1 cellular context compared by ENCODE assay signal in genomic region chr20:47233333-47234188, GRCh38.
TF ChIP-seq lines count a peak whose summit lies in the region.

No MANE protein-coding gene starts in this region.

TF ChIP-seq in HepG2, 621 proteins besides CTCF, POLR2A, EP300 and RAD21 (continued from another document and continues in another):
- TF ChIP-seq HNF1B (CRISPR knock-in tag; IDR thresholded peaks at IDR 0.05), result peak; percentile 85
- peak; percentile 93; the same call in 1 of the 2 replicates for TF ChIP-seq ZNF646 (CRISPR knock-in tag; IDR thresholded peaks at IDR 0.05)
- 0 out of 2 replicates have a peak, but pooled peaks have one; percentile 19 for TF ChIP-seq SMC3 (IDR thresholded peaks at IDR 0.05; ENCODE audit: low read length)
- peak; percentile 76; the same call in 1 of the 2 replicates for TF ChIP-seq HHEX (CRISPR knock-in tag; IDR thresholded peaks at IDR 0.05)
- peak; percentile 79 for TF ChIP-seq SIX4 (CRISPR knock-in tag; IDR thresholded peaks at IDR 0.05)
- TF ChIP-seq ZFP90 (CRISPR knock-in tag; IDR thresholded peaks at IDR 0.05; ENCODE audit: borderline replicate concordance), result no peak
- TF ChIP-seq TMF1 (CRISPR knock-in tag; IDR thresholded peaks at IDR 0.05; ENCODE audit: low read depth), result peak; percentile 43; the same call in 1 of the 2 replicates
- TF ChIP-seq ZNF224 (CRISPR knock-in tag; IDR thresholded peaks at IDR 0.05), result no peak
- TF ChIP-seq TAF15 (IDR thresholded peaks at IDR 0.05; ENCODE audit: low read depth, low read length, poor library complexity, severe bottlenecking), result no peak
- TF ChIP-seq UBTF (CRISPR knock-in tag; IDR thresholded peaks at IDR 0.05), result no peak; the same call in none of the 2 replicates
- no peak for TF ChIP-seq MLXIP (CRISPR knock-in tag; IDR thresholded peaks at IDR 0.05; ENCODE audit: borderline replicate concordance)
- peak; percentile 89; the same call in 1 of the 2 replicates for TF ChIP-seq ZNF337 (CRISPR knock-in tag; IDR thresholded peaks at IDR 0.05; ENCODE audit: borderline replicate concordance, low read depth)
- peak; percentile 98 for TF ChIP-seq THRA (CRISPR knock-in tag; IDR thresholded peaks at IDR 0.05; ENCODE audit: borderline replicate concordance)
- no peak for TF ChIP-seq ZFYVE20 (CRISPR knock-in tag; IDR thresholded peaks at IDR 0.05; ENCODE audit: borderline replicate concordance, low read depth)
- TF ChIP-seq DPF2 (CRISPR knock-in tag; IDR thresholded peaks at IDR 0.05; ENCODE audit: borderline replicate concordance, low read depth), result peak; percentile 85
- no peak for TF ChIP-seq ZNF598 (CRISPR knock-in tag; IDR thresholded peaks at IDR 0.05; ENCODE audit: borderline replicate concordance)
- no peak for TF ChIP-seq HES4 (CRISPR knock-in tag; IDR thresholded peaks at IDR 0.05; ENCODE audit: borderline replicate concordance)
- 0 out of 2 replicates have a peak, but pooled peaks have one; percentile 19 for TF ChIP-seq NFE2 (CRISPR knock-in tag; IDR thresholded peaks at IDR 0.05)
- TF ChIP-seq, protein P1, sequence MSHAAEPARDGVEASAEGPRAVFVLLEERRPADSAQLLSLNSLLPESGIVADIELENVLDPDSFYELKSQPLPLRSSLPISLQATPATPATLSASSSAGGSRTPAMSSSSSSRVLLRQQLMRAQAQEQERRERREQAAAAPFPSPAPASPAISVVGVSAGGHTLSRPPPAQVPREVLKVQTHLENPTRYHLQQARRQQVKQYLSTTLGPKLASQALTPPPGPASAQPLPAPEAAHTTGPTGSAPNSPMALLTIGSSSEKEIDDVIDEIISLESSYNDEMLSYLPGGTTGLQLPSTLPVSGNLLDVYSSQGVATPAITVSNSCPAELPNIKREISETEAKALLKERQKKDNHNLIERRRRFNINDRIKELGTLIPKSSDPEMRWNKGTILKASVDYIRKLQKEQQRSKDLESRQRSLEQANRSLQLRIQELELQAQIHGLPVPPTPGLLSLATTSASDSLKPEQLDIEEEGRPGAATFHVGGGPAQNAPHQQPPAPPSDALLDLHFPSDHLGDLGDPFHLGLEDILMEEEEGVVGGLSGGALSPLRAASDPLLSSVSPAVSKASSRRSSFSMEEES (CRISPR knock-in tag; IDR thresholded peaks at IDR 0.05), result peak; percentile 99
- TF ChIP-seq, protein P2, sequence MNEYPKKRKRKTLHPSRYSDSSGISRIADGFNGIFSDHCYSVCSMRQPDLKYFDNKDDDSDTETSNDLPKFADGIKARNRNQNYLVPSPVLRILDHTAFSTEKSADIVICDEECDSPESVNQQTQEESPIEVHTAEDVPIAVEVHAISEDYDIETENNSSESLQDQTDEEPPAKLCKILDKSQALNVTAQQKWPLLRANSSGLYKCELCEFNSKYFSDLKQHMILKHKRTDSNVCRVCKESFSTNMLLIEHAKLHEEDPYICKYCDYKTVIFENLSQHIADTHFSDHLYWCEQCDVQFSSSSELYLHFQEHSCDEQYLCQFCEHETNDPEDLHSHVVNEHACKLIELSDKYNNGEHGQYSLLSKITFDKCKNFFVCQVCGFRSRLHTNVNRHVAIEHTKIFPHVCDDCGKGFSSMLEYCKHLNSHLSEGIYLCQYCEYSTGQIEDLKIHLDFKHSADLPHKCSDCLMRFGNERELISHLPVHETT (CRISPR knock-in tag; conservative IDR thresholded peaks at IDR 0.05), result no peak; the same call in 1 of the 2 replicates
- TF ChIP-seq ZNF383 (CRISPR knock-in tag; IDR thresholded peaks at IDR 0.05; ENCODE audit: borderline replicate concordance), result no peak; the same call in 1 of the 2 replicates
- TF ChIP-seq, protein P3, sequence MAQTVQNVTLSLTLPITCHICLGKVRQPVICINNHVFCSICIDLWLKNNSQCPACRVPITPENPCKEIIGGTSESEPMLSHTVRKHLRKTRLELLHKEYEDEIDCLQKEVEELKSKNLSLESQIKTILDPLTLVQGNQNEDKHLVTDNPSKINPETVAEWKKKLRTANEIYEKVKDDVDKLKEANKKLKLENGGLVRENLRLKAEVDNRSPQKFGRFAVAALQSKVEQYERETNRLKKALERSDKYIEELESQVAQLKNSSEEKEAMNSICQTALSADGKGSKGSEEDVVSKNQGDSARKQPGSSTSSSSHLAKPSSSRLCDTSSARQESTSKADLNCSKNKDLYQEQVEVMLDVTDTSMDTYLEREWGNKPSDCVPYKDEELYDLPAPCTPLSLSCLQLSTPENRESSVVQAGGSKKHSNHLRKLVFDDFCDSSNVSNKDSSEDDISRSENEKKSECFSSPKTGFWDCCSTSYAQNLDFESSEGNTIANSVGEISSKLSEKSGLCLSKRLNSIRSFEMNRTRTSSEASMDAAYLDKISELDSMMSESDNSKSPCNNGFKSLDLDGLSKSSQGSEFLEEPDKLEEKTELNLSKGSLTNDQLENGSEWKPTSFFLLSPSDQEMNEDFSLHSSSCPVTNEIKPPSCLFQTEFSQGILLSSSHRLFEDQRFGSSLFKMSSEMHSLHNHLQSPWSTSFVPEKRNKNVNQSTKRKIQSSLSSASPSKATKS (CRISPR knock-in tag; IDR thresholded peaks at IDR 0.05), result no peak
- TF ChIP-seq, protein P4, sequence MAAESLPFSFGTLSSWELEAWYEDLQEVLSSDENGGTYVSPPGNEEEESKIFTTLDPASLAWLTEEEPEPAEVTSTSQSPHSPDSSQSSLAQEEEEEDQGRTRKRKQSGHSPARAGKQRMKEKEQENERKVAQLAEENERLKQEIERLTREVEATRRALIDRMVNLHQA (CRISPR knock-in tag; IDR thresholded peaks at IDR 0.05), result no peak
- peak; percentile 79; the same call in 1 of the 2 replicates for TF ChIP-seq NR2C2 (CRISPR knock-in tag; IDR thresholded peaks at IDR 0.05; ENCODE audit: borderline replicate concordance)
- no peak for TF ChIP-seq RFX3 (CRISPR knock-in tag; IDR thresholded peaks at IDR 0.05)
- 0 out of 2 replicates have a peak, but pooled peaks have one; percentile 53 for TF ChIP-seq CSRNP1 (CRISPR knock-in tag; IDR thresholded peaks at IDR 0.05)
- TF ChIP-seq MEIS1 (CRISPR knock-in tag; IDR thresholded peaks at IDR 0.05; ENCODE audit: borderline replicate concordance), result no peak; the same call in 1 of the 2 replicates
- TF ChIP-seq ARID2 (CRISPR knock-in tag; IDR thresholded peaks at IDR 0.05; ENCODE audit: borderline replicate concordance), result no peak
- TF ChIP-seq ZNF780A (CRISPR knock-in tag; IDR thresholded peaks at IDR 0.05), result 0 out of 2 replicates have a peak, but pooled peaks have one; percentile 22
- 0 out of 2 replicates have a peak, but pooled peaks have one; percentile 66 for TF ChIP-seq KLF9 (CRISPR knock-in tag; IDR thresholded peaks at IDR 0.05; ENCODE audit: low read depth)
- TF ChIP-seq ZNF746 (CRISPR knock-in tag; IDR thresholded peaks at IDR 0.05), result no peak
